In the genomic region with DNA sequence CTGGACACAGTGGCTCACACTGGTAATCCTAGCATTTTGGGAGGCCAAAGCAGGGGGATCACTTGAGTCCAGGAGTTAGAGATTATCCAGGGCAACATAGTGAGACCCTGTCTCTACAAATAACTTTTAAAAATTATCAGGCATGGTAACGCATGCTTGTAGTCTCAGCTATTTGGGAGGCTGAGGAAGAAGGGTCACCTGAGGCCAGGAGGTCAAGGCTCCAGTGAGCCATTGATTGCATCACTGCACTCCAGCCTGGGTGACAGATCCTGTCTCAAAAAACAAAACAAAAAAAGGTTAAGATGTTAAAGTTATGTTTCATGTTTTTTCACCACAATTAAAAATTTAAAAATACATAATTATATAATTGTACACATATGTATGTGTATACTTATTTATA, we compare ENCODE assay signal across 31 cellular contexts. TPM values are rescaled to one million over a fixed set of nuclear protein-coding genes. Genes with fewer than 3 reads are reported as not detected.
DNase-seq lines count a peak whose midpoint lies in the region; ATAC-seq, FAIRE-seq and TF ChIP-seq lines count a peak whose summit lies in the region.
"Had no signal": no experiment of that assay in that cellular context is flagged by ENCODE, and none has a peak within 500 bp of the region (broad histone marks: within the 10 kb centered on the region; RNA-seq: fewer than 3 reads in every experiment).

No MANE protein-coding gene starts in this region.

- no peak overlapping the region for H3K27ac ChIP-seq in HepG2 (ENCODE audit: extremely low read length, insufficient read depth, low read length)
- H3K27ac ChIP-seq in right lobe of liver, result no peak overlapping the region
- no peak overlapping the region for H3K27ac ChIP-seq in K562 (ENCODE audit: extremely low read depth, low read depth, low read length)
- H3K27ac ChIP-seq: 22Rv1; A549; BLaER1; BLaER1 treated with 17β-estradiol and CSF1 and Interleukin-3, amounts not matched to agents 10 nM and 100 nM; C4-2B had no signal

- H3K4me1 ChIP-seq in HepG2 (ENCODE audit: insufficient read depth, low read length) (no peaks in the 10 kb centered on the region), right lobe of liver (no peaks in the 10 kb centered on the region), K562 (replicated peaks in 1 of 2; ENCODE audit: control insufficient read depth in 2 of 2, insufficient read depth in 2 of 2, low read length in 2 of 2) (no peaks in the 10 kb centered on the region)
- H3K4me1 ChIP-seq: A549; BE2C; BLaER1; BLaER1 treated with 17β-estradiol and CSF1 and Interleukin-3, amounts not matched to agents 10 nM and 100 nM; Caco-2 had no signal

- H3K9me3 ChIP-seq in HepG2 (ENCODE audit: low read length) (no peaks in the 10 kb centered on the region), right lobe of liver (no peaks in the 10 kb centered on the region), K562 (replicated peaks; ENCODE audit: control insufficient read depth, insufficient read depth, low read depth, low read length) (no peaks in the 10 kb centered on the region)
- H3K9me3 ChIP-seq: A549; BE2C; BLaER1; BLaER1 treated with 17β-estradiol and CSF1 and Interleukin-3, amounts not matched to agents 10 nM and 100 nM; Caco-2 had no signal

- TF ChIP-seq RAD21 in HepG2 (CRISPR knock-in tag; IDR thresholded peaks at IDR 0.05), result no peak
- TF ChIP-seq RAD21 in K562 (CRISPR knock-in tag; conservative IDR thresholded peaks at IDR 0.05 in 1 of 2, IDR thresholded peaks at IDR 0.05 in 1 of 2), result no peak

- CTCF ChIA-PET in HepG2 (lab: Yijun Ruan, JAX; ENCODE audit: low intra/inter-chr PET ratio, low total read pairs), result no interaction called here
- CTCF ChIA-PET in K562 (lab: Yijun Ruan, JAX; ENCODE audit: low intra/inter-chr PET ratio), result no interaction called here

- DNase-seq in HepG2 (ENCODE audit: low spot score), result no peak
- DNase-seq in right lobe of liver, result no peak
- no peak for DNase-seq in K562 (ENCODE audit: extremely low read depth in 1 of 4, low spot score in 3 of 4)
- DNase-seq: 8988T; ACHN; AML-193; BE2C; C1 segment of cervical spinal cord; Caco-2; Calu3; CD4-positive, alpha-beta memory T cell; CD4-positive, alpha-beta T cell; CD4-positive, CD25-positive, alpha-beta regulatory T cell; CD8-positive, alpha-beta memory T cell; CD8-positive, alpha-beta T cell; COR-L47; DMS 273 treated with DMSO at 0.1 percent for 48 hours; DMS153; DMS53; DMS79; DMS79 treated with DMSO at 0.1 percent for 48 hours; DND-41; EL had no signal

- H3K27me3 ChIP-seq in HepG2 (ENCODE audit: control insufficient read depth in 1 of 2, insufficient read depth in 2 of 2, low read length in 2 of 2) (no peaks in the 10 kb centered on the region; a peak in 1 of 5 replicates), right lobe of liver (no peaks in the 10 kb centered on the region), K562 (ENCODE audit: control insufficient read depth in 2 of 2, insufficient read depth in 2 of 2, low read length in 2 of 2) (no peaks in the 10 kb centered on the region)
- H3K27me3 ChIP-seq: BE2C; BLaER1; BLaER1 treated with 17β-estradiol and CSF1 and Interleukin-3, amounts not matched to agents 10 nM and 100 nM had no signal

- H2AFZ ChIP-seq in HepG2 (ENCODE audit: low read length) (no peak overlapping the region), K562 (ENCODE audit: low read depth, low read length) (no peak overlapping the region)

- no peaks in the 10 kb centered on the region for H3K79me2 ChIP-seq in HepG2 (ENCODE audit: insufficient read depth, low read length)
- H3K79me2 ChIP-seq in K562 (ENCODE audit: control insufficient read depth, insufficient read depth, low read length), result no peaks in the 10 kb centered on the region

- TF ChIP-seq EP300 in HepG2 (IDR thresholded peaks at IDR 0.05; ENCODE audit: low read depth in 2 of 2, low read length in 2 of 2) (no peak), HepG2 (CRISPR knock-in tag; IDR thresholded peaks at IDR 0.05; ENCODE audit: borderline replicate concordance) (no peak), K562 (IDR thresholded peaks at IDR 0.05; ENCODE audit: low read length) (no peak)

- POLR2A ChIA-PET in HepG2 (lab: Yijun Ruan, JAX), result no interaction called here
- POLR2A ChIA-PET in K562 (lab: Yijun Ruan, JAX), result no interaction called here

- H3K9ac ChIP-seq in HepG2 (ENCODE audit: insufficient read depth, low read depth, low read length) (no peak overlapping the region), K562 (ENCODE audit: insufficient read depth in 1 of 2, low read depth in 2 of 2, low read length in 2 of 2) (no peak overlapping the region)
- H3K9ac ChIP-seq: BLaER1; BLaER1 treated with 17β-estradiol and CSF1 and Interleukin-3, amounts not matched to agents 10 nM and 100 nM had no signal

- intact Hi-C loops in HepG2 (cut with micrococcal nuclease; ENCODE audit: unreplicated experiment), result no loop called here
- intact Hi-C loops in right lobe of liver (cut with DNase I), result no loop called here
- intact Hi-C loops in K562 (cut with micrococcal nuclease), result no loop called here

- no peak for TF ChIP-seq POLR2A in HepG2 (IDR thresholded peaks at IDR 0.05; ENCODE audit: insufficient read depth in 1 of 2, low read depth in 2 of 2, low read length in 2 of 2)
- TF ChIP-seq POLR2A in right lobe of liver (IDR thresholded peaks at IDR 0.05), result no peak
- TF ChIP-seq POLR2A in K562 (conservative IDR thresholded peaks at IDR 0.05), result no peak

- no peaks in the 10 kb centered on the region for H3K9me1 ChIP-seq in K562 (ENCODE audit: control insufficient read depth, insufficient read depth, low read length)

- in situ Hi-C loops in HepG2 (cut with HindIII; ENCODE audit: extremely low pct_ligation_motif_present, low pct_unique_long_range_greater_than_20kb), result no loop called here
- in situ Hi-C loops in K562 (cut with MboI), result no loop called here

- no peak for FAIRE-seq in HepG2 (lab: Jason Lieb, UNC)
- FAIRE-seq in K562 (lab: Jason Lieb, UNC), result no peak
- FAIRE-seq: A204.1, A549, D721Med had no signal

- BruUV-seq in HepG2 (replicated peaks; lab: Mats Ljungman, UMichigan) (no TSS peak), K562 (replicated peaks; lab: Mats Ljungman, UMichigan) (no TSS peak)

- TF ChIP-seq CTCF in HepG2 (CRISPR knock-in tag; IDR thresholded peaks at IDR 0.05) (no peak), right lobe of liver (IDR thresholded peaks at IDR 0.05) (no peak), K562 (IDR thresholded peaks at IDR 0.05 in 2 of 3, conservative IDR thresholded peaks at IDR 0.05 in 1 of 3; ENCODE audit: insufficient read depth in 2 of 3, low read depth in 1 of 3, low read length in 3 of 3) (no peak)

- H3K36me3 ChIP-seq in HepG2 (replicated peaks in 1 of 2; ENCODE audit: control insufficient read depth in 1 of 2, insufficient read depth in 2 of 2, low read length in 2 of 2) (no peaks in the 10 kb centered on the region), right lobe of liver (no peaks in the 10 kb centered on the region), K562 (ENCODE audit: control insufficient read depth, insufficient read depth, low read length) (no peaks in the 10 kb centered on the region)
- H3K36me3 ChIP-seq: BE2C; BLaER1; BLaER1 treated with 17β-estradiol and CSF1 and Interleukin-3, amounts not matched to agents 10 nM and 100 nM had no signal

- H3K4me2 ChIP-seq in HepG2 (ENCODE audit: low read depth, low read length) (no peak overlapping the region), K562 (ENCODE audit: insufficient read depth, low read length) (no peak overlapping the region)
- H3K4me2 ChIP-seq: A549; BLaER1; BLaER1 treated with 17β-estradiol and CSF1 and Interleukin-3, amounts not matched to agents 10 nM and 100 nM had no signal

- H4K20me1 ChIP-seq in HepG2 (ENCODE audit: insufficient read depth, low read length) (no peaks in the 10 kb centered on the region), K562 (replicated peaks; ENCODE audit: control insufficient read depth, insufficient read depth, low read length) (no peaks in the 10 kb centered on the region)
- H4K20me1 ChIP-seq: BLaER1; BLaER1 treated with 17β-estradiol and CSF1 and Interleukin-3, amounts not matched to agents 10 nM and 100 nM had no signal

- no peak for ATAC-seq in HepG2
- no peak for ATAC-seq in right lobe of liver
- ATAC-seq in K562, result peak; percentile 69
- ATAC-seq in GM18498 (IDR thresholded peaks at IDR 0.05; ENCODE audit: unreplicated experiment), result no peak
- ATAC-seq: A549; CD8-positive, alpha-beta T cell had no signal

- WGBS in HepG2 (ENCODE audit: low lambda C conversion rate), result 0% methylated on average over 1 of the region's 1 CpG
- WGBS in right lobe of liver (ENCODE audit: insufficient coverage, low coverage, low lambda C conversion rate, missing lambda C conversion rate), result 43% methylated on average over 1 of the region's 1 CpG
- 33% methylated on average over 1 of the region's 1 CpG for WGBS in K562 (ENCODE audit: insufficient coverage, low coverage, missing lambda C conversion rate)

- H3K4me3 ChIP-seq in HepG2 (replicated peaks in 1 of 3; ENCODE audit: insufficient read depth in 1 of 3, low read depth in 2 of 3, low read length in 3 of 3) (no peak overlapping the region), right lobe of liver (no peak overlapping the region), K562 (no peak overlapping the region)
- H3K4me3 ChIP-seq: A549; BLaER1; BLaER1 treated with 17β-estradiol and CSF1 and Interleukin-3, amounts not matched to agents 10 nM and 100 nM had no signal

RNA-seq across cellular contexts. Expression of gene DIAPH3, which starts 19.2 kb away (rescaled TPM):
- 9.3 and 10.1 TPM in 2 replicates for total RNA-seq in HepG2 (2016; rRNA removed; fragmentation: Illumina TruSeq; extraction: Trizol)
- 4.9 and 5.1 TPM in 2 replicates for total RNA-seq in HepG2 (2016; cell fraction: cytosol; rRNA removed; fragmentation: Illumina TruSeq; extraction: Trizol; ENCODE audit: low read depth)
- 8.1 and 9.9 TPM in 2 replicates for total RNA-seq in HepG2 (2016; cell fraction: insoluble cytoplasmic fraction; rRNA removed; fragmentation: Illumina TruSeq; extraction: Trizol)
- total RNA-seq in HepG2 (2016; cell fraction: membrane; rRNA removed; fragmentation: Illumina TruSeq; extraction: Trizol), result 4.5 and 4.7 TPM in 2 replicates
- total RNA-seq in HepG2 (2016; cell fraction: nucleus; rRNA removed; fragmentation: Illumina TruSeq; extraction: Trizol), result 23.4 and 24.9 TPM in 2 replicates
- polyA plus RNA-seq in HepG2 (2011; rRNA removed), result 1.9 and 4.0 TPM in 2 replicates
- polyA plus RNA-seq in HepG2 (2011; cell fraction: cytosol; rRNA removed), result 1.8 and 2.1 TPM in 2 replicates
- 1.9 and 2.5 TPM in 2 replicates for polyA plus RNA-seq in HepG2 (2011; cell fraction: nucleus; rRNA removed)
- polyA plus RNA-seq in HepG2 (2012), result 2.1 and 5.3 TPM in 2 replicates
- polyA plus RNA-seq in HepG2 (2016; cell fraction: cytosol; fragmentation: Illumina TruSeq; extraction: Trizol; ENCODE audit: low read depth), result 0.70 and 0.77 TPM in 2 replicates
- 11.9 and 13.0 TPM in 2 replicates for polyA plus RNA-seq in HepG2 (2016; cell fraction: insoluble cytoplasmic fraction; fragmentation: Illumina TruSeq; extraction: Trizol; ENCODE audit: low read depth)
- polyA plus RNA-seq in HepG2 (2016; cell fraction: membrane; fragmentation: Illumina TruSeq; extraction: Trizol; ENCODE audit: low read depth), result 1.8 and 1.9 TPM in 2 replicates
- polyA plus RNA-seq in HepG2 (2016; cell fraction: nucleus; fragmentation: Illumina TruSeq; extraction: Trizol; ENCODE audit: insufficient read depth, low read depth), result 7.8 and 9.6 TPM in 2 replicates
- 10.6 and 37.8 TPM in 2 replicates for polyA minus RNA-seq in HepG2 (2011; rRNA and poly(A)+ RNA removed; ENCODE audit: low replicate concordance)
- polyA minus RNA-seq in HepG2 (2011; cell fraction: cytosol; rRNA and poly(A)+ RNA removed), result 6.7 and 7.4 TPM in 2 replicates
- 25.4 and 43.1 TPM in 2 replicates for polyA minus RNA-seq in HepG2 (2011; cell fraction: nucleus; rRNA and poly(A)+ RNA removed)
- 1 to 10 TPM in 1 of 6 experiments, under 1 TPM in 4, not detected in 1; 0.10 to 1.6 (median 0.93) TPM for total RNA-seq in right lobe of liver
- 16.1 and 63.3 TPM in 2 replicates for total RNA-seq in K562 (2011; cell fraction: chromatin; rRNA removed; ENCODE audit: low replicate concordance)
- total RNA-seq in K562 (2011; cell fraction: nucleolus; rRNA removed), result 10.2 and 15.9 TPM in 2 replicates
- 20.3 and 23.1 TPM in 2 replicates for total RNA-seq in K562 (2011; cell fraction: nucleoplasm; rRNA removed)
- total RNA-seq in K562 (2014; rRNA removed), result 9.3 and 10.4 TPM in 2 replicates
- total RNA-seq in K562 (2014; rRNA removed; fragmentation: Illumina TruSeq; extraction: Trizol), result 18.2 and 21.4 TPM in 2 replicates
- total RNA-seq in K562 (2015; rRNA removed; fragmentation: Illumina TruSeq; extraction: Trizol), result 14.3 and 14.7 TPM in 2 replicates
- total RNA-seq in K562 (2021), result 17.1 and 18.7 TPM in 2 replicates
- polyA plus RNA-seq in K562 (2011; rRNA removed), result 12.3 and 16.0 TPM in 2 replicates
- polyA plus RNA-seq in K562 (2011; cell fraction: cytosol; rRNA removed), result 3.5 and 6.4 TPM in 2 replicates
- 7.0 and 10.8 TPM in 2 replicates for polyA plus RNA-seq in K562 (2011; cell fraction: nucleus; rRNA removed)
- 10.8 and 16.4 TPM in 2 replicates for polyA plus RNA-seq in K562 (2012)
- polyA plus RNA-seq in K562 (2014; fragmentation: Illumina TruSeq; extraction: Trizol), result 14.9 and 17.2 TPM in 2 replicates
- polyA plus RNA-seq in K562 (2014; fragmentation: Nextera tagmentation; extraction: Ambion mirVana), result 10 to 100 TPM in 1 of 2 experiments, 1 to 10 TPM in 1; 10.0 to 10.6 TPM
- 8.4 and 9.0 TPM in 2 replicates for polyA plus RNA-seq in K562 (2014; rRNA removed)
- 47.8 and 52.7 TPM in 2 replicates for polyA minus RNA-seq in K562 (2011; rRNA and poly(A)+ RNA removed)
- 11.1 and 14.1 TPM in 2 replicates for polyA minus RNA-seq in K562 (2011; cell fraction: cytosol; rRNA and poly(A)+ RNA removed)
- 38.5 and 55.3 TPM in 2 replicates for polyA minus RNA-seq in K562 (2011; cell fraction: nucleus; rRNA and poly(A)+ RNA removed)
- total RNA-seq: CD4-positive, alpha-beta memory T cell had no signal

Comparison
In these comparisons a context has a peak if more than half of its experiments do, and no peak if none do; other contexts are left out.
1. Of the 241 proteins assayed by ChIP-seq in both HepG2 and K562: peak only in HepG2: none; only in K562: ATF7, CEBPB, IRF9 and JUND; in both: CEBPG and THRA; in neither: 232; mixed calls (peak in some experiments, not most) for 3.